In the genomic region with DNA sequence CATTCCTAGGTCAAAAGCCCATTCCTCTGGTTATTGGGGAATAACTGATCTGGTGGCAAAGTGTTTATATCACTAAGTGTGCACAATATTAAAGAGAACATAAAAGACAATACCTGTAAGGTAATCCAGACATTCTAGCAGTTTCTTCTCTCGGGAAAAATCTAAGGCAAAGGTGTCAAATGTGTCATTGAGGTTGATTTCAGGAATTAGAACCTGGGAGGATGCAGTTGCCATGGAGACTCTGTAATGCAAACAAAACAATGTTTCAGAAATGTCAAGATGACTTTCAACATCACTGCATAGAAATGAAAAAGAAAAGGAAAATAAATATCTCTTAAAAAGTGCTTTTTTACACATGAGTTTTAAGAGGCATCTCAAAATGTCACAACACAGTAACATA, we compare ENCODE assay signal across 29 cellular contexts.
"Had no signal": no experiment of that assay in that cellular context is flagged by ENCODE, and none has a peak within 500 bp of the region (broad histone marks: within the 10 kb centered on the region; RNA-seq: fewer than 3 reads in every experiment).

No MANE protein-coding gene starts in this region.

- H3K27me3 Mint-ChIP-seq: activated naive CD4-positive, alpha-beta T cell treated with anti-CD3 and anti-CD28 coated beads, Interleukin-2, amount 10 ng/mL, durations not matched to agents 7 days and 5 days; activated naive CD8-positive, alpha-beta T cell treated with anti-CD3 and anti-CD28 coated beads, Interleukin-2, amount 10 ng/mL, durations not matched to agents 7 days and 5 days; central memory CD8-positive, alpha-beta T cell; naive thymus-derived CD8-positive, alpha-beta T cell; stimulated activated naive CD8-positive, alpha-beta T cell treated with anti-CD3 and anti-CD28 coated beads, Interleukin-15, Interleukin-2, amounts not matched to agents 100 ng/mL and 50 ng/mL, for 24 hours had no signal

- ATAC-seq: activated CD4-positive, CD25-positive, alpha-beta regulatory T cell treated with anti-CD3 and anti-CD28 coated beads, Interleukin-2, amount 50 U/mL, for 24 hours; left colon; naive thymus-derived CD8-positive, alpha-beta T cell had no signal

- H2AFZ ChIP-seq: hepatocyte had no signal

- H3K36me3 Mint-ChIP-seq: activated naive CD4-positive, alpha-beta T cell treated with anti-CD3 and anti-CD28 coated beads, Interleukin-2, amount 10 ng/mL, durations not matched to agents 7 days and 5 days; activated naive CD8-positive, alpha-beta T cell treated with anti-CD3 and anti-CD28 coated beads, Interleukin-2, amount 10 ng/mL, durations not matched to agents 7 days and 5 days; naive thymus-derived CD8-positive, alpha-beta T cell had no signal

- H3K4me3 Mint-ChIP-seq: activated naive CD4-positive, alpha-beta T cell treated with anti-CD3 and anti-CD28 coated beads, Interleukin-2, amount 10 ng/mL, durations not matched to agents 7 days and 5 days; activated naive CD8-positive, alpha-beta T cell treated with anti-CD3 and anti-CD28 coated beads, Interleukin-2, amount 10 ng/mL, durations not matched to agents 7 days and 5 days; central memory CD8-positive, alpha-beta T cell; naive thymus-derived CD8-positive, alpha-beta T cell; stimulated activated naive CD8-positive, alpha-beta T cell treated with anti-CD3 and anti-CD28 coated beads, Interleukin-15, Interleukin-2, amounts not matched to agents 100 ng/mL and 50 ng/mL, for 24 hours; T-helper 1 cell treated with Interleukin-12 subunit alpha and Interleukin-12 subunit beta and Interleukin-4 antibody, amounts not matched to agents 30 μg/mL and 1 μg/mL, for 36 hours had no signal

- H3K27ac ChIP-seq: ascending aorta, hepatocyte, right lobe of liver, thoracic aorta, VCaP had no signal

- H3K4me1 Mint-ChIP-seq: activated naive CD4-positive, alpha-beta T cell treated with anti-CD3 and anti-CD28 coated beads, Interleukin-2, amount 10 ng/mL, durations not matched to agents 7 days and 5 days; activated naive CD8-positive, alpha-beta T cell treated with anti-CD3 and anti-CD28 coated beads, Interleukin-2, amount 10 ng/mL, durations not matched to agents 7 days and 5 days; central memory CD8-positive, alpha-beta T cell; naive thymus-derived CD8-positive, alpha-beta T cell had no signal

- H3K4me1 ChIP-seq: right lobe of liver had no signal

- H3K36me3 ChIP-seq: ascending aorta, right lobe of liver, thoracic aorta had no signal

- H3K9me3 ChIP-seq: ascending aorta, right lobe of liver, thoracic aorta had no signal

- DNase-seq: activated CD4-positive, alpha-beta T cell treated with anti-CD3 and anti-CD28 coated beads for 48 hours; activated CD4-positive, alpha-beta T cell treated with anti-CD3 and anti-CD28 coated beads, Interleukin-2, amount 50 U/mL, for 48 hours; activated CD8-positive, alpha-beta memory T cell treated with anti-CD3 and anti-CD28 coated beads, Interleukin-2, amount 50 U/mL, for 4 hours; activated gamma-delta T cell; activated naive CD4-positive, alpha-beta T cell treated with anti-CD3 and anti-CD28 coated beads, Interleukin-2, amount 10 ng/mL, durations not matched to agents 7 days and 5 days; activated naive CD8-positive, alpha-beta T cell treated with anti-CD3 and anti-CD28 coated beads, Interleukin-2, amount 10 ng/mL, durations not matched to agents 7 days and 5 days; activated T-cell treated with anti-CD3 and anti-CD28 coated beads, Interleukin-2, amount 50 U/mL, for 1 hour; dermis blood vessel endothelial cell; effector CD4-positive, alpha-beta T cell; kidney; left colon; mammary epithelial cell; naive thymus-derived CD8-positive, alpha-beta T cell; right lobe of liver; stimulated activated CD4-positive, alpha-beta T cell treated with anti-CD3 and anti-CD28 coated beads, Interleukin-2, amount 100 ng/mL, for 48 hours; SW 1271; T-helper 9 cell had no signal

- H3K27ac Mint-ChIP-seq: activated naive CD4-positive, alpha-beta T cell treated with anti-CD3 and anti-CD28 coated beads, Interleukin-2, amount 10 ng/mL, durations not matched to agents 7 days and 5 days; activated naive CD8-positive, alpha-beta T cell treated with anti-CD3 and anti-CD28 coated beads, Interleukin-2, amount 10 ng/mL, durations not matched to agents 7 days and 5 days; naive thymus-derived CD8-positive, alpha-beta T cell; stimulated activated naive CD8-positive, alpha-beta T cell treated with anti-CD3 and anti-CD28 coated beads, Interleukin-15, Interleukin-2, amounts not matched to agents 100 ng/mL and 50 ng/mL, for 24 hours; T-helper 1 cell treated with Interleukin-12 subunit alpha and Interleukin-12 subunit beta and Interleukin-4 antibody, amounts not matched to agents 30 μg/mL and 1 μg/mL, for 36 hours had no signal

- H3K4me3 ChIP-seq: ascending aorta, hepatocyte, right lobe of liver, thoracic aorta had no signal

- H3K9me3 Mint-ChIP-seq: activated naive CD8-positive, alpha-beta T cell treated with anti-CD3 and anti-CD28 coated beads, Interleukin-2, amount 10 ng/mL, durations not matched to agents 7 days and 5 days; T-helper 1 cell treated with Interleukin-12 subunit alpha and Interleukin-12 subunit beta and Interleukin-4 antibody, amounts not matched to agents 30 μg/mL and 1 μg/mL, for 36 hours had no signal

- H3K27me3 ChIP-seq: ascending aorta, hepatocyte, right lobe of liver had no signal

- FAIRE-seq: colon, frontal cortex, kidney, TTC549, urothelium cell line had no signal

- H3K79me2 ChIP-seq: hepatocyte had no signal

- H3K4me2 ChIP-seq: hepatocyte had no signal
